In genomic region chr11:62024975-62025374, GRCh38 we compare ENCODE assay signal across 12 cellular contexts. TPM values are rescaled to one million over a fixed set of nuclear protein-coding genes. Genes with fewer than 3 reads are reported as not detected.
DNase-seq lines count a peak whose midpoint lies in the region; ATAC-seq, FAIRE-seq and TF ChIP-seq lines count a peak whose summit lies in the region.
"Had no signal": no experiment of that assay in that cellular context is flagged by ENCODE, and none has a peak within 500 bp of the region (broad histone marks: within the 10 kb centered on the region; RNA-seq: fewer than 3 reads in every experiment).

No MANE protein-coding gene starts in this region.

- no peaks in the 10 kb centered on the region for H4K20me1 ChIP-seq in keratinocyte (ENCODE audit: control insufficient read depth, extremely low read depth, insufficient read depth, low read length)

- ATAC-seq in activated T-cell treated with anti-CD3 and anti-CD28 coated beads, Interleukin-2, amount 50 U/mL, for 4 hours = no peak
- ATAC-seq in GM21723 (IDR thresholded peaks at IDR 0.05; ENCODE audit: unreplicated experiment) (no peak), GM18505 (IDR thresholded peaks at IDR 0.05; ENCODE audit: unreplicated experiment) (no peak)

- peak overlapping the region; percentile 87 for H3K27ac Mint-ChIP-seq in activated CD4-positive, alpha-beta memory T cell treated with anti-CD3 and anti-CD28 coated beads for 36 hours

- no peak for FAIRE-seq in keratinocyte (lab: Jason Lieb, UNC)
- FAIRE-seq: endometrium had no signal

- peak overlapping the region; percentile 61 for H3K27ac ChIP-seq in keratinocyte (ENCODE audit: control insufficient read depth, insufficient read depth, low read length)
- peak overlapping the region; percentile 67 for H3K27ac ChIP-seq in suprapubic skin

- peak overlapping the region; percentile 63 for H3K4me3 Mint-ChIP-seq in activated T-cell treated with anti-CD3 and anti-CD28 coated beads, Interleukin-2, amount 50 U/mL, for 4 hours
- H3K4me3 Mint-ChIP-seq in activated CD4-positive, alpha-beta memory T cell treated with anti-CD3 and anti-CD28 coated beads for 36 hours = peak overlapping the region; percentile 51
- H3K4me3 Mint-ChIP-seq: neural crest cell had no signal

- H3K9me3 ChIP-seq in keratinocyte (ENCODE audit: control insufficient read depth, low read depth, low read length) (no peaks in the 10 kb centered on the region), suprapubic skin (peaks cover 3% of the 10 kb centered on the region)
- H3K9me3 ChIP-seq: BE2C had no signal

- intact Hi-C loops in activated CD4-positive, alpha-beta memory T cell treated with anti-CD3 and anti-CD28 coated beads for 36 hours (cut with micrococcal nuclease) = loop anchor here (1.0 kb wide), 2 partner anchors 53 to 58 kb away; partner anchors contain the start of gene FTH1

- peaks cover 6% of the 10 kb centered on the region for H3K9me3 Mint-ChIP-seq in activated T-cell treated with anti-CD3 and anti-CD28 coated beads, Interleukin-2, amount 50 U/mL, for 4 hours
- H3K9me3 Mint-ChIP-seq in activated CD4-positive, alpha-beta memory T cell treated with anti-CD3 and anti-CD28 coated beads for 36 hours = peaks cover 9% of the 10 kb centered on the region

- dilution Hi-C loops in keratinocyte (cut with MboI; ENCODE audit: extremely low pct_ligation_motif_present, low sequenced_read_pairs) = no loop called here

- CTCF ChIA-PET in activated CD4-positive, alpha-beta memory T cell treated with anti-CD3 and anti-CD28 coated beads for 36 hours (lab: Charles Lee) = interaction anchor here (0.6 to 2.5 kb wide), 7 partner anchors 46 to 228 kb away, joined by 3 to 15 read pairs (median 4); no protein-coding TSS in a partner anchor

- H2AFZ ChIP-seq in keratinocyte (ENCODE audit: control insufficient read depth, low read length) = no peak overlapping the region

- H3K4me1 ChIP-seq in keratinocyte (ENCODE audit: control insufficient read depth, extremely low read depth, insufficient read depth, low read length) (peaks cover 12% of the 10 kb centered on the region), suprapubic skin (peaks cover 10% of the 10 kb centered on the region)
- H3K4me1 ChIP-seq: BE2C had no signal

- WGBS in suprapubic skin = 47% methylated on average over 6 of the region's 6 CpGs

- H3K79me2 ChIP-seq in keratinocyte (ENCODE audit: control insufficient read depth, insufficient read depth, low read length) = no peaks in the 10 kb centered on the region

- peaks cover 2% of the 10 kb centered on the region for H3K36me3 Mint-ChIP-seq in activated T-cell treated with anti-CD3 and anti-CD28 coated beads, Interleukin-2, amount 50 U/mL, for 4 hours (ENCODE audit: insufficient read depth)
- H3K36me3 Mint-ChIP-seq in activated CD4-positive, alpha-beta memory T cell treated with anti-CD3 and anti-CD28 coated beads for 36 hours = peaks cover 4% of the 10 kb centered on the region

- peak overlapping the region; percentile 34 for H3K9ac ChIP-seq in keratinocyte (ENCODE audit: control insufficient read depth, extremely low read depth, insufficient read depth, low read length)

- no peak overlapping the region for H3K4me3 ChIP-seq in keratinocyte (ENCODE audit: control insufficient read depth in 2 of 3, extremely low read depth in 1 of 3, insufficient read depth in 2 of 3, low read depth in 1 of 3, low read length in 3 of 3)
- H3K4me3 ChIP-seq in suprapubic skin = no peak overlapping the region

- H3K4me1 Mint-ChIP-seq in activated T-cell treated with anti-CD3 and anti-CD28 coated beads, Interleukin-2, amount 50 U/mL, for 4 hours (ENCODE audit: low read depth) = peaks cover 22% of the 10 kb centered on the region
- peaks cover 20% of the 10 kb centered on the region for H3K4me1 Mint-ChIP-seq in activated CD4-positive, alpha-beta memory T cell treated with anti-CD3 and anti-CD28 coated beads for 36 hours (ENCODE audit: low read depth)
- H3K4me1 Mint-ChIP-seq: neural crest cell had no signal

- H3K4me2 ChIP-seq in keratinocyte (ENCODE audit: control insufficient read depth, extremely low read depth, insufficient read depth, low read depth, low read length) = peak overlapping the region; percentile 51

- H3K9me1 ChIP-seq in keratinocyte (ENCODE audit: control insufficient read depth, extremely low read depth, insufficient read depth, low read length) = no peaks in the 10 kb centered on the region

- no peaks in the 10 kb centered on the region for H3K27me3 Mint-ChIP-seq in activated T-cell treated with anti-CD3 and anti-CD28 coated beads, Interleukin-2, amount 50 U/mL, for 4 hours (ENCODE audit: low read depth)
- H3K27me3 Mint-ChIP-seq in activated CD4-positive, alpha-beta memory T cell treated with anti-CD3 and anti-CD28 coated beads for 36 hours = no peaks in the 10 kb centered on the region

- no peak for TF ChIP-seq EP300 in suprapubic skin (IDR thresholded peaks at IDR 0.05)

- POLR2A ChIA-PET in activated CD4-positive, alpha-beta memory T cell treated with anti-CD3 and anti-CD28 coated beads for 36 hours (lab: Charles Lee) = interaction anchor here (0.7 to 1.9 kb wide), 2 partner anchors 57 to 59 kb away, joined by 3 to 12 read pairs; partner anchors contain the start of gene FTH1

- no peak for DNase-seq in activated T-cell treated with anti-CD3 and anti-CD28 coated beads, Interleukin-2, amount 50 U/mL, for 4 hours
- DNase-seq in activated T-cell treated with anti-CD3 and anti-CD28 coated beads, Interleukin-2, amount 50 U/mL, for 1 hour = no peak
- DNase-seq in activated CD4-positive, alpha-beta memory T cell treated with anti-CD3 and anti-CD28 coated beads for 36 hours = no peak
- DNase-seq in keratinocyte (ENCODE audit: low read depth, low spot score) (no peak), suprapubic skin (ENCODE audit: low spot score in 2 of 2) (no peak), HCEC 1CT (no peak)
- DNase-seq: BE2C, NCI-H510A treated with DMSO at 0.1 percent for 48 hours had no signal

- no peak for TF ChIP-seq POLR2A in suprapubic skin (IDR thresholded peaks at IDR 0.05)
- no peak for TF ChIP-seq POLR2A in GM18505 (IDR thresholded peaks at IDR 0.05; ENCODE audit: borderline replicate concordance, extremely low read depth, insufficient read depth, insufficient read length)

- TF ChIP-seq CTCF in keratinocyte (optimal IDR thresholded peaks at IDR 0.05 in 1 of 3, IDR thresholded peaks at IDR 0.05 in 1 of 3, conservative IDR thresholded peaks at IDR 0.05 in 1 of 3; ENCODE audit: extremely low read depth in 1 of 3, insufficient read depth in 2 of 3, low read length in 3 of 3) (no peak), suprapubic skin (IDR thresholded peaks at IDR 0.05) (no peak)

- H3K27me3 ChIP-seq in keratinocyte (ENCODE audit: control insufficient read depth, extremely low read depth, insufficient read depth, low read length) (no peaks in the 10 kb centered on the region), suprapubic skin (no peaks in the 10 kb centered on the region)
- H3K27me3 ChIP-seq: BE2C had no signal

- H3K36me3 ChIP-seq in keratinocyte (ENCODE audit: control insufficient read depth in 2 of 2, extremely low read depth in 1 of 2, insufficient read depth in 2 of 2, low read length in 2 of 2) (no peaks in the 10 kb centered on the region), suprapubic skin (no peaks in the 10 kb centered on the region)
- H3K36me3 ChIP-seq: BE2C had no signal

RNA-seq across cellular contexts. Expression of gene FTH1, which starts 57.5 kb away (rescaled TPM):
- total RNA-seq in activated T-cell treated with anti-CD3 and anti-CD28 coated beads, Interleukin-2, amount 50 U/mL, for 4 hours = 100 to 1,000 TPM; 351 to 505 (median 363) TPM
- 100 to 1,000 TPM; 915 to 922 TPM for total RNA-seq in activated CD4-positive, alpha-beta memory T cell treated with anti-CD3 and anti-CD28 coated beads for 36 hours
- 1,058 to 1,956 TPM (median 1,726 TPM) in 3 replicates for polyA plus RNA-seq in keratinocyte
- 5,183 TPM for polyA plus RNA-seq in keratinocyte (2011; ENCODE audit: low read depth)
- 5,489 and 7,583 TPM in 2 replicates for polyA plus RNA-seq in keratinocyte (2011; cell fraction: cytosol; rRNA removed)
- polyA plus RNA-seq in keratinocyte (2011; cell fraction: nucleus; rRNA removed) = 797 and 1,049 TPM in 2 replicates
- 2,908 and 8,623 TPM in 2 replicates for polyA plus RNA-seq in keratinocyte (2012; ENCODE audit: low replicate concordance)
- polyA minus RNA-seq in keratinocyte = 1,021 to 1,963 TPM (median 1,204 TPM) in 3 replicates
- polyA minus RNA-seq in keratinocyte (2011; cell fraction: cytosol; rRNA and poly(A)+ RNA removed) = 2,586 TPM
- polyA minus RNA-seq in keratinocyte (2011; cell fraction: nucleus; rRNA and poly(A)+ RNA removed) = 293 and 451 TPM in 2 replicates
- 1,000 to 10,000 TPM in 2 of 4 donors, 100 to 1,000 TPM in 2; 578 to 1,480 (median 967) TPM for total RNA-seq in suprapubic skin
